10 cellular contexts compared by ENCODE assay signal in the genomic region with DNA sequence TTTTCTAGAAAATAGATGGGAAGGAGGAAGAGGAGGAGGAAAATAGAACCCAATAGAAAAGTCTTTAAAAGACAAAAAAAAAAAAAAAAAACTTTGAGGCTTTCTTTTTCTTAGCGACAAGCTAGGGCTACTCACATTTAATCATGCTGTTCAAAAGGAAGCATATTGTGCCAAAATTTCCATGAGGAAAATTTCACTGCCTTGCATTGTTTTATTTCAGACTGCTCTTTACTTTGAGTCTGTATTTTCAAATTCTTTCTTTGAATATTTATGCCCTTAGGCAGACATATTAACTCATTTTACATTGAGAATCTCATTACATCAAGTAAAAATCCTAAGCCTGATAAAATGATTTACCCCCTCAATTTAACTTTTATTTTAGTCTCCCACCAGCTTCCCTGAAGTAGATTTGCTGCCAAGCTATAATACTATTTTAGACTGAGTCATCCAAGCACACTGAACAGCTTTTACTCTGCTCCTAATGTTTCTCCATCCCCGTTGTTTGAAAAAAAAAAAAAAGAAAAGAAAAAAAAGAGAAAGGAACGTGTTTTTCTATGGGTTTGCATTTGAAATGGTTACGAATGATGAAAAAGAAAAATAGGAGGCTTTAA.
A peak's percentile ranks its signal among the peaks of the same experiment; 100 is the strongest.
DNase-seq lines count a peak whose midpoint lies in the region; ATAC-seq and TF ChIP-seq lines count a peak whose summit lies in the region.
"Had no signal": no experiment of that assay in that cellular context is flagged by ENCODE, and none has a peak within 500 bp of the region (broad histone marks: within the 10 kb centered on the region; RNA-seq: fewer than 3 reads in every experiment).

No MANE protein-coding gene starts in this region.

- H2AFZ ChIP-seq in neural progenitor cell (replicated peaks) = no peak overlapping the region

- peak; percentile 75 for DNase-seq in AG10803 (ENCODE audit: low read depth)
- DNase-seq in RWPE2 (ENCODE audit: low spot score) = no peak
- peak; percentile 54 for DNase-seq in epidermal melanocyte (ENCODE audit: insufficient read length, low spot score)
- no peak for DNase-seq in neural progenitor cell (ENCODE audit: low spot score)
- no peak for DNase-seq in BE2C
- no peak for DNase-seq in anterior cingulate cortex (lab: John Stamatoyannopoulos, UW)
- no peak for DNase-seq in progenitor cell of endocrine pancreas (ENCODE audit: low spot score, unreplicated experiment)
- no peak for DNase-seq in COLO668 (lab: John Stamatoyannopoulos, UW; ENCODE audit: unreplicated experiment)
- DNase-seq: DMS 273 treated with DMSO at 0.1 percent for 48 hours, NCI-H146 had no signal

- H3K4me2 ChIP-seq in neural progenitor cell = no peak overlapping the region

- no peaks in the 10 kb centered on the region for H3K79me2 ChIP-seq in neural progenitor cell (ENCODE audit: low read depth)

- no peaks in the 10 kb centered on the region for H3F3A ChIP-seq in neural progenitor cell (ENCODE audit: low read depth)

- H3K27ac Mint-ChIP-seq in neural progenitor cell = peak overlapping the region; percentile 10
- H3K27ac Mint-ChIP-seq in progenitor cell of endocrine pancreas = no peak overlapping the region

- no peaks in the 10 kb centered on the region for H3K9me3 Mint-ChIP-seq in neural progenitor cell
- H3K9me3 Mint-ChIP-seq in progenitor cell of endocrine pancreas (ENCODE audit: low read depth) = no peaks in the 10 kb centered on the region

- ATAC-seq in RWPE2 (ENCODE audit: low read depth) = no peak

- H3K27me3 Mint-ChIP-seq in neural progenitor cell (ENCODE audit: insufficient read depth, low read depth) = no peaks in the 10 kb centered on the region
- no peaks in the 10 kb centered on the region for H3K27me3 Mint-ChIP-seq in progenitor cell of endocrine pancreas

- H3K9ac ChIP-seq in neural progenitor cell = no peak overlapping the region

- H3K4me3 Mint-ChIP-seq in neural progenitor cell (no peak overlapping the region), progenitor cell of endocrine pancreas (ENCODE audit: low read depth) (no peak overlapping the region)

- H3K4me1 ChIP-seq in RWPE2 (ENCODE audit: insufficient read depth, poor library complexity, severe bottlenecking) (peaks cover 23% of the 10 kb centered on the region), neural progenitor cell (peaks cover 32% of the 10 kb centered on the region), BE2C (peaks cover 24% of the 10 kb centered on the region)

- no peaks in the 10 kb centered on the region for H3K36me3 ChIP-seq in RWPE2 (ENCODE audit: low read depth)
- H3K36me3 ChIP-seq in neural progenitor cell = no peaks in the 10 kb centered on the region
- H3K36me3 ChIP-seq in BE2C = no peaks in the 10 kb centered on the region

- H3K27me3 ChIP-seq in RWPE2 (ENCODE audit: insufficient read depth, poor library complexity, severe bottlenecking) = no peaks in the 10 kb centered on the region
- no peaks in the 10 kb centered on the region for H3K27me3 ChIP-seq in neural progenitor cell
- H3K27me3 ChIP-seq in BE2C = no peaks in the 10 kb centered on the region

- H3K36me3 Mint-ChIP-seq in neural progenitor cell (peaks cover 1% of the 10 kb centered on the region), progenitor cell of endocrine pancreas (ENCODE audit: insufficient read depth) (no peaks in the 10 kb centered on the region)

- TF ChIP-seq CTCF in AG10803 (conservative IDR thresholded peaks at IDR 0.05; ENCODE audit: low read length) = no peak
- no peak for TF ChIP-seq CTCF in RWPE2 (IDR thresholded peaks at IDR 0.05; ENCODE audit: poor library complexity, severe bottlenecking)
- no peak for TF ChIP-seq CTCF in neural progenitor cell (IDR thresholded peaks at IDR 0.05)
- TF ChIP-seq CTCF in BE2C (IDR thresholded peaks at IDR 0.05; ENCODE audit: low read depth, low read length) = no peak
- no peak for TF ChIP-seq CTCF in progenitor cell of endocrine pancreas (IDR thresholded peaks at IDR 0.05; ENCODE audit: unreplicated experiment)

- H3K4me3 ChIP-seq in AG10803 (ENCODE audit: low read length) (peak overlapping the region; percentile 15; the same call in 1 of the 2 replicates), RWPE2 (ENCODE audit: severe bottlenecking) (no peak overlapping the region), neural progenitor cell (no peak overlapping the region), BE2C (ENCODE audit: low read depth, low read length) (no peak overlapping the region)

- peak overlapping the region; percentile 27 for H3K27ac ChIP-seq in RWPE2 (ENCODE audit: poor library complexity, severe bottlenecking)
- no peak overlapping the region for H3K27ac ChIP-seq in neural progenitor cell

- H3K4me1 Mint-ChIP-seq in neural progenitor cell = peaks cover 51% of the 10 kb centered on the region
- peaks cover 27% of the 10 kb centered on the region for H3K4me1 Mint-ChIP-seq in progenitor cell of endocrine pancreas (ENCODE audit: low read depth)

- H4K20me1 ChIP-seq in neural progenitor cell (ENCODE audit: low read depth) = no peaks in the 10 kb centered on the region

- no peaks in the 10 kb centered on the region for H3K9me3 ChIP-seq in RWPE2 (ENCODE audit: severe bottlenecking)
- no peaks in the 10 kb centered on the region for H3K9me3 ChIP-seq in neural progenitor cell (ENCODE audit: low read depth)
- H3K9me3 ChIP-seq in BE2C = no peaks in the 10 kb centered on the region

Comparison
In these comparisons a context has a peak if more than half of its experiments do, and no peak if none do; other contexts are left out.
1. DNase-seq: peak in AG10803 (single experiment) and epidermal melanocyte (single experiment); none in RWPE2 (single experiment), neural progenitor cell (single experiment), BE2C (single experiment), anterior cingulate cortex (0 of 58), progenitor cell of endocrine pancreas (single experiment) and COLO668 (single experiment).